In the genomic region with DNA sequence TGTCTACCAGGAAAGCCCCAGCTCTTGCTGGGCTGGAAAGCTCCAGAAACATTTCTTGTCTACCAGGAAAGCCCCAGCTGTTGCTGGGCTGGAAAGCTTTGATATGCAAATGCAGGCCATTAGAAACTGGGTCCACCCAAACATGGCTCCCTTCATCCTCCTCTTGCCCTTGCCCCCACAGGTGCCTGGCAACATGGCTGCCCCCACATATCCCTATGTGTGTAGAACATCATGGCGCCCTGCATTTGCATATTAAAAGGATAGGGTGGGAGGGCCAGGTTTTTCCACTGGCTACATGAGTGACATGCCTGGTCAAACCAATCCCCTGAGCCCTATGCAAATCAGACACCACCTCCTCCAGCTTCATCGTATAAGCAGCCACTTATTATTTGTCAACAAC, we compare ENCODE assay signal across 2 cellular contexts.
A peak's percentile ranks its signal among the peaks of the same experiment; 100 is the strongest.
TF ChIP-seq lines count a peak whose summit lies in the region.

No MANE protein-coding gene starts in this region.

TF ChIP-seq in GM12878, 131 proteins besides CTCF, POLR2A, EP300 and RAD21:
- TF ChIP-seq, protein P1, sequence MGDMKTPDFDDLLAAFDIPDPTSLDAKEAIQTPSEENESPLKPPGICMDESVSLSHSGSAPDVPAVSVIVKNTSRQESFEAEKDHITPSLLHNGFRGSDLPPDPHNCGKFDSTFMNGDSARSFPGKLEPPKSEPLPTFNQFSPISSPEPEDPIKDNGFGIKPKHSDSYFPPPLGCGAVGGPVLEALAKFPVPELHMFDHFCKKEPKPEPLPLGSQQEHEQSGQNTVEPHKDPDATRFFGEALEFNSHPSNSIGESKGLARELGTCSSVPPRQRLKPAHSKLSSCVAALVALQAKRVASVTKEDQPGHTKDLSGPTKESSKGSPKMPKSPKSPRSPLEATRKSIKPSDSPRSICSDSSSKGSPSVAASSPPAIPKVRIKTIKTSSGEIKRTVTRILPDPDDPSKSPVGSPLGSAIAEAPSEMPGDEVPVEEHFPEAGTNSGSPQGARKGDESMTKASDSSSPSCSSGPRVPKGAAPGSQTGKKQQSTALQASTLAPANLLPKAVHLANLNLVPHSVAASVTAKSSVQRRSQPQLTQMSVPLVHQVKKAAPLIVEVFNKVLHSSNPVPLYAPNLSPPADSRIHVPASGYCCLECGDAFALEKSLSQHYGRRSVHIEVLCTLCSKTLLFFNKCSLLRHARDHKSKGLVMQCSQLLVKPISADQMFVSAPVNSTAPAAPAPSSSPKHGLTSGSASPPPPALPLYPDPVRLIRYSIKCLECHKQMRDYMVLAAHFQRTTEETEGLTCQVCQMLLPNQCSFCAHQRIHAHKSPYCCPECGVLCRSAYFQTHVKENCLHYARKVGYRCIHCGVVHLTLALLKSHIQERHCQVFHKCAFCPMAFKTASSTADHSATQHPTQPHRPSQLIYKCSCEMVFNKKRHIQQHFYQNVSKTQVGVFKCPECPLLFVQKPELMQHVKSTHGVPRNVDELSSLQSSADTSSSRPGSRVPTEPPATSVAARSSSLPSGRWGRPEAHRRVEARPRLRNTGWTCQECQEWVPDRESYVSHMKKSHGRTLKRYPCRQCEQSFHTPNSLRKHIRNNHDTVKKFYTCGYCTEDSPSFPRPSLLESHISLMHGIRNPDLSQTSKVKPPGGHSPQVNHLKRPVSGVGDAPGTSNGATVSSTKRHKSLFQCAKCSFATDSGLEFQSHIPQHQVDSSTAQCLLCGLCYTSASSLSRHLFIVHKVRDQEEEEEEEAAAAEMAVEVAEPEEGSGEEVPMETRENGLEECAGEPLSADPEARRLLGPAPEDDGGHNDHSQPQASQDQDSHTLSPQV (IDR thresholded peaks at IDR 0.05) = no peak
- TF ChIP-seq, protein P2, sequence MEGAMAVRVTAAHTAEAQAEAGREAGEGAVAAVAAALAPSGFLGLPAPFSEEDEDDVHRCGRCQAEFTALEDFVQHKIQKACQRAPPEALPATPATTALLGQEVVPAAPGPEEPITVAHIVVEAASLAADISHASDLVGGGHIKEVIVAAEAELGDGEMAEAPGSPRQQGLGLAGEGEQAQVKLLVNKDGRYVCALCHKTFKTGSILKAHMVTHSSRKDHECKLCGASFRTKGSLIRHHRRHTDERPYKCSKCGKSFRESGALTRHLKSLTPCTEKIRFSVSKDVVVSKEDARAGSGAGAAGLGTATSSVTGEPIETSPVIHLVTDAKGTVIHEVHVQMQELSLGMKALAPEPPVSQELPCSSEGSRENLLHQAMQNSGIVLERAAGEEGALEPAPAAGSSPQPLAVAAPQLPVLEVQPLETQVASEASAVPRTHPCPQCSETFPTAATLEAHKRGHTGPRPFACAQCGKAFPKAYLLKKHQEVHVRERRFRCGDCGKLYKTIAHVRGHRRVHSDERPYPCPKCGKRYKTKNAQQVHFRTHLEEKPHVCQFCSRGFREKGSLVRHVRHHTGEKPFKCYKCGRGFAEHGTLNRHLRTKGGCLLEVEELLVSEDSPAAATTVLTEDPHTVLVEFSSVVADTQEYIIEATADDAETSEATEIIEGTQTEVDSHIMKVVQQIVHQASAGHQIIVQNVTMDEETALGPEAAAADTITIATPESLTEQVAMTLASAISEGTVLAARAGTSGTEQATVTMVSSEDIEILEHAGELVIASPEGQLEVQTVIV (IDR thresholded peaks at IDR 0.05; ENCODE audit: borderline replicate concordance, partially characterized antibody) = no peak
- TF ChIP-seq, protein P3, sequence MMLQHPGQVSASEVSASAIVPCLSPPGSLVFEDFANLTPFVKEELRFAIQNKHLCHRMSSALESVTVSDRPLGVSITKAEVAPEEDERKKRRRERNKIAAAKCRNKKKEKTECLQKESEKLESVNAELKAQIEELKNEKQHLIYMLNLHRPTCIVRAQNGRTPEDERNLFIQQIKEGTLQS (IDR thresholded peaks at IDR 0.05; ENCODE audit: borderline replicate concordance, extremely low read depth, low read depth, low read length) = no peak
- TF ChIP-seq, protein P4, sequence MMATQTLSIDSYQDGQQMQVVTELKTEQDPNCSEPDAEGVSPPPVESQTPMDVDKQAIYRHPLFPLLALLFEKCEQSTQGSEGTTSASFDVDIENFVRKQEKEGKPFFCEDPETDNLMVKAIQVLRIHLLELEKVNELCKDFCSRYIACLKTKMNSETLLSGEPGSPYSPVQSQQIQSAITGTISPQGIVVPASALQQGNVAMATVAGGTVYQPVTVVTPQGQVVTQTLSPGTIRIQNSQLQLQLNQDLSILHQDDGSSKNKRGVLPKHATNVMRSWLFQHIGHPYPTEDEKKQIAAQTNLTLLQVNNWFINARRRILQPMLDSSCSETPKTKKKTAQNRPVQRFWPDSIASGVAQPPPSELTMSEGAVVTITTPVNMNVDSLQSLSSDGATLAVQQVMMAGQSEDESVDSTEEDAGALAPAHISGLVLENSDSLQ (IDR thresholded peaks at IDR 0.05) = peak; percentile 72
- TF ChIP-seq, protein P5, sequence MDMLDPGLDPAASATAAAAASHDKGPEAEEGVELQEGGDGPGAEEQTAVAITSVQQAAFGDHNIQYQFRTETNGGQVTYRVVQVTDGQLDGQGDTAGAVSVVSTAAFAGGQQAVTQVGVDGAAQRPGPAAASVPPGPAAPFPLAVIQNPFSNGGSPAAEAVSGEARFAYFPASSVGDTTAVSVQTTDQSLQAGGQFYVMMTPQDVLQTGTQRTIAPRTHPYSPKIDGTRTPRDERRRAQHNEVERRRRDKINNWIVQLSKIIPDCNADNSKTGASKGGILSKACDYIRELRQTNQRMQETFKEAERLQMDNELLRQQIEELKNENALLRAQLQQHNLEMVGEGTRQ (IDR thresholded peaks at IDR 0.05; ENCODE audit: borderline replicate concordance, low read depth, low read length) = no peak
- TF ChIP-seq SP1 (IDR thresholded peaks at IDR 0.05; ENCODE audit: low read depth, low read length) (no peak), SMARCA5 (IDR thresholded peaks at IDR 0.05) (no peak)
TF ChIP-seq in GM12878: peak in this region for 1.

TF ChIP-seq in HepG2, 621 proteins besides CTCF, POLR2A, EP300 and RAD21:
- TF ChIP-seq YY1 (IDR thresholded peaks at IDR 0.05; ENCODE audit: insufficient read depth, insufficient replicate concordance, low read depth, low read length) (no peak), SMC3 (IDR thresholded peaks at IDR 0.05; ENCODE audit: low read length) (no peak), ZNF589 (CRISPR knock-in tag; conservative IDR thresholded peaks at IDR 0.05) (no peak), FOXC1 (CRISPR knock-in tag; IDR thresholded peaks at IDR 0.05; ENCODE audit: borderline replicate concordance) (no peak)
- TF ChIP-seq, protein P6, sequence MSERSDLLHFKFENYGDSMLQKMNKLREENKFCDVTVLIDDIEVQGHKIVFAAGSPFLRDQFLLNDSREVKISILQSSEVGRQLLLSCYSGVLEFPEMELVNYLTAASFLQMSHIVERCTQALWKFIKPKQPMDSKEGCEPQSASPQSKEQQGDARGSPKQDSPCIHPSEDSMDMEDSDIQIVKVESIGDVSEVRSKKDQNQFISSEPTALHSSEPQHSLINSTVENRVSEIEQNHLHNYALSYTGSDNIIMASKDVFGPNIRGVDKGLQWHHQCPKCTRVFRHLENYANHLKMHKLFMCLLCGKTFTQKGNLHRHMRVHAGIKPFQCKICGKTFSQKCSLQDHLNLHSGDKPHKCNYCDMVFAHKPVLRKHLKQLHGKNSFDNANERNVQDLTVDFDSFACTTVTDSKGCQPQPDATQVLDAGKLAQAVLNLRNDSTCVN (CRISPR knock-in tag; IDR thresholded peaks at IDR 0.05; ENCODE audit: borderline replicate concordance) = no peak
